Comparison of ENCODE assay signal across 15 cellular contexts in genomic region chr2:186605041-186605440, GRCh38. TPM values are rescaled to one million over a fixed set of nuclear protein-coding genes. Genes with fewer than 3 reads are reported as not detected.
DNase-seq lines count a peak whose midpoint lies in the region; ATAC-seq and TF ChIP-seq lines count a peak whose summit lies in the region.
"Had no signal": no experiment of that assay in that cellular context is flagged by ENCODE, and none has a peak within 500 bp of the region (broad histone marks: within the 10 kb centered on the region; RNA-seq: fewer than 3 reads in every experiment).

No MANE protein-coding gene starts in this region.

- TF ChIP-seq CTCF in chondrocyte (IDR thresholded peaks at IDR 0.05): no peak
- no peak for TF ChIP-seq CTCF in stomach (IDR thresholded peaks at IDR 0.05)
- TF ChIP-seq CTCF in adrenal gland (IDR thresholded peaks at IDR 0.05): no peak

- H3K27ac ChIP-seq in stomach (peak overlapping the region in 3 of 5 donors; percentile 33 to 69 (median 42)), adrenal gland (peak overlapping the region in 2 of 5 donors; percentile 12 to 38)
- H3K27ac ChIP-seq: colonic mucosa had no signal

- peaks cover 65% of the 10 kb centered on the region for H3K4me1 Mint-ChIP-seq in chondrocyte (ENCODE audit: low read depth)

- H3K4me3 ChIP-seq in stomach: no peak overlapping the region
- no peak overlapping the region for H3K4me3 ChIP-seq in adrenal gland
- H3K4me3 ChIP-seq: colonic mucosa had no signal

- DNase-seq in LHCN-M2 (ENCODE audit: low read depth) (peak; percentile 39), chondrocyte (ENCODE audit: low spot score) (no peak), left lobe of liver (ENCODE audit: low spot score) (no peak), stomach (no peak), GM19240 (ENCODE audit: insufficient read length, low spot score) (no peak), adrenal gland (no peak), NAMALWA (ENCODE audit: low spot score) (no peak)
- DNase-seq: activated naive CD4-positive, alpha-beta T cell treated with anti-CD3 and anti-CD28 coated beads, Interleukin-2, amount 50 U/mL, for 16 hours; CD4-positive, CD25-positive, alpha-beta regulatory T cell; colonic mucosa; natural killer cell; NCI-H1694 treated with DMSO at 0.1 percent for 48 hours; NCI-H82; SHP77 treated with DMSO at 0.1 percent for 48 hours had no signal

- H3K36me3 ChIP-seq in stomach (peaks cover 0 to 42% (median 31%) of the 10 kb centered on the region in 4 donors), adrenal gland (replicated peaks in 1 of 2) (no peaks in the 10 kb centered on the region)

- H3K4me1 ChIP-seq in stomach (peaks cover 0 to 18% (median 8%) of the 10 kb centered on the region in 4 donors), adrenal gland (replicated peaks in 1 of 2) (peaks cover 0 to 47% of the 10 kb centered on the region in 2 donors)
- H3K4me1 ChIP-seq: colonic mucosa had no signal

- ATAC-seq in left lobe of liver: peak; percentile 19
- ATAC-seq in GM21723 (IDR thresholded peaks at IDR 0.05; ENCODE audit: unreplicated experiment): no peak
- ATAC-seq: natural killer cell had no signal

- no peaks in the 10 kb centered on the region for H3K27me3 ChIP-seq in stomach
- H3K27me3 ChIP-seq in adrenal gland: no peaks in the 10 kb centered on the region
- H3K27me3 ChIP-seq: colonic mucosa had no signal

- intact Hi-C loops in stomach (cut with DNase I; ENCODE audit: low total_unique reads) (no loop called here), adrenal gland (cut with DNase I) (no loop called here)

- WGBS in stomach, 5 donors: 67 to 82% (median 75%) methylated on average over 3 of the region's 3 CpGs
- 43 to 78% (median 49%) methylated on average over 3 of the region's 3 CpGs for WGBS in adrenal gland, 4 donors

- H3K27ac Mint-ChIP-seq in chondrocyte (ENCODE audit: unreplicated experiment): peak overlapping the region; percentile 83
- H3K27ac Mint-ChIP-seq: natural killer cell had no signal

- H3K4me3 Mint-ChIP-seq in chondrocyte (ENCODE audit: unreplicated experiment): no peak overlapping the region
- H3K4me3 Mint-ChIP-seq: CD4-positive, CD25-positive, alpha-beta regulatory T cell; natural killer cell had no signal

- no peaks in the 10 kb centered on the region for H3K9me3 Mint-ChIP-seq in chondrocyte (ENCODE audit: low read depth)
- H3K9me3 Mint-ChIP-seq: CD4-positive, CD25-positive, alpha-beta regulatory T cell; natural killer cell had no signal

- no peaks in the 10 kb centered on the region for H3K27me3 Mint-ChIP-seq in chondrocyte (ENCODE audit: low read depth)
- H3K27me3 Mint-ChIP-seq: CD4-positive, CD25-positive, alpha-beta regulatory T cell had no signal

- peaks cover 28% of the 10 kb centered on the region for H3K36me3 Mint-ChIP-seq in chondrocyte (ENCODE audit: low read depth)
- H3K36me3 Mint-ChIP-seq: natural killer cell had no signal

- TF ChIP-seq EP300 in stomach (IDR thresholded peaks at IDR 0.05): no peak

- no peak for TF ChIP-seq POLR2A in stomach (IDR thresholded peaks at IDR 0.05)
- TF ChIP-seq POLR2A in adrenal gland (IDR thresholded peaks at IDR 0.05): no peak

- H3K9me3 ChIP-seq in stomach (no peaks in the 10 kb centered on the region), adrenal gland (replicated peaks in 1 of 3) (no peaks in the 10 kb centered on the region)
- H3K9me3 ChIP-seq: colonic mucosa had no signal

RNA-seq across cellular contexts. Expression of gene ITGAV, which starts 15.2 kb away (rescaled TPM):
- total RNA-seq in LHCN-M2 (2014; rRNA removed) (104 and 125 TPM in 2 replicates), chondrocyte (289 to 452 TPM (median 442 TPM) in 3 replicates), left lobe of liver (15.3 TPM), stomach (100 to 1,000 TPM in 4 of 5 donors, 10 to 100 TPM in 1; 46.9 to 393 (median 129) TPM), adrenal gland (100 to 1,000 TPM in 7 of 8 donors, 10 to 100 TPM in 1; 81.8 to 214 (median 121) TPM)
- polyA plus RNA-seq in LHCN-M2 (2012): 25.6 TPM
- polyA plus RNA-seq in stomach (10 to 100 TPM in 2 of 3 donors, 1 to 10 TPM in 1; 7.8 to 14.2 (median 11.7) TPM), adrenal gland (10 to 100 TPM in 2 of 3 donors, 1 to 10 TPM in 1; 8.9 to 37.7 (median 14.9) TPM)
